Comparison of ENCODE assay signal across 3 cellular contexts in genomic region chr3:28950614-28951013, GRCh38.
TF ChIP-seq lines count a peak whose summit lies in the region.

No MANE protein-coding gene starts in this region.

TF ChIP-seq in A549, 52 proteins besides CTCF, POLR2A, EP300 and RAD21:
- TF ChIP-seq, protein P1, sequence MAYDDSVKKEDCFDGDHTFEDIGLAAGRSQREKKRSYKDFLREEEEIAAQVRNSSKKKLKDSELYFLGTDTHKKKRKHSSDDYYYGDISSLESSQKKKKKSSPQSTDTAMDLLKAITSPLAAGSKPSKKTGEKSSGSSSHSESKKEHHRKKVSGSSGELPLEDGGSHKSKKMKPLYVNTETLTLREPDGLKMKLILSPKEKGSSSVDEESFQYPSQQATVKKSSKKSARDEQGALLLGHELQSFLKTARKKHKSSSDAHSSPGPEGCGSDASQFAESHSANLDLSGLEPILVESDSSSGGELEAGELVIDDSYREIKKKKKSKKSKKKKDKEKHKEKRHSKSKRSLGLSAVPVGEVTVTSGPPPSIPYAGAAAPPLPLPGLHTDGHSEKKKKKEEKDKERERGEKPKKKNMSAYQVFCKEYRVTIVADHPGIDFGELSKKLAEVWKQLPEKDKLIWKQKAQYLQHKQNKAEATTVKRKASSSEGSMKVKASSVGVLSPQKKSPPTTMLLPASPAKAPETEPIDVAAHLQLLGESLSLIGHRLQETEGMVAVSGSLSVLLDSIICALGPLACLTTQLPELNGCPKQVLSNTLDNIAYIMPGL (CRISPR knock-in tag; IDR thresholded peaks at IDR 0.05; ENCODE audit: borderline replicate concordance) = no peak
- TF ChIP-seq ZC3H11A (IDR thresholded peaks at IDR 0.05) (peak; percentile 97), ESRRA (IDR thresholded peaks at IDR 0.05; ENCODE audit: borderline replicate concordance, low read length) (no peak)
- TF ChIP-seq, protein P2, sequence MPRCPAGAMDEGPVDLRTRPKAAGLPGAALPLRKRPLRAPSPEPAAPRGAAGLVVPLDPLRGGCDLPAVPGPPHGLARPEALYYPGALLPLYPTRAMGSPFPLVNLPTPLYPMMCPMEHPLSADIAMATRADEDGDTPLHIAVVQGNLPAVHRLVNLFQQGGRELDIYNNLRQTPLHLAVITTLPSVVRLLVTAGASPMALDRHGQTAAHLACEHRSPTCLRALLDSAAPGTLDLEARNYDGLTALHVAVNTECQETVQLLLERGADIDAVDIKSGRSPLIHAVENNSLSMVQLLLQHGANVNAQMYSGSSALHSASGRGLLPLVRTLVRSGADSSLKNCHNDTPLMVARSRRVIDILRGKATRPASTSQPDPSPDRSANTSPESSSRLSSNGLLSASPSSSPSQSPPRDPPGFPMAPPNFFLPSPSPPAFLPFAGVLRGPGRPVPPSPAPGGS (IDR thresholded peaks at IDR 0.05) = no peak
- TF ChIP-seq, protein P3, sequence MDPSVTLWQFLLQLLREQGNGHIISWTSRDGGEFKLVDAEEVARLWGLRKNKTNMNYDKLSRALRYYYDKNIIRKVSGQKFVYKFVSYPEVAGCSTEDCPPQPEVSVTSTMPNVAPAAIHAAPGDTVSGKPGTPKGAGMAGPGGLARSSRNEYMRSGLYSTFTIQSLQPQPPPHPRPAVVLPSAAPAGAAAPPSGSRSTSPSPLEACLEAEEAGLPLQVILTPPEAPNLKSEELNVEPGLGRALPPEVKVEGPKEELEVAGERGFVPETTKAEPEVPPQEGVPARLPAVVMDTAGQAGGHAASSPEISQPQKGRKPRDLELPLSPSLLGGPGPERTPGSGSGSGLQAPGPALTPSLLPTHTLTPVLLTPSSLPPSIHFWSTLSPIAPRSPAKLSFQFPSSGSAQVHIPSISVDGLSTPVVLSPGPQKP (IDR thresholded peaks at IDR 0.05; ENCODE audit: low read depth, low read length) = no peak

TF ChIP-seq in HEK293, 187 proteins besides CTCF, POLR2A, EP300 and RAD21 (continued from another document and continues in another):
- TF ChIP-seq ZNF518A (tag by site-specific recombination; conservative IDR thresholded peaks at IDR 0.05; ENCODE audit: low read depth) = peak; percentile 71
- TF ChIP-seq, protein P4, sequence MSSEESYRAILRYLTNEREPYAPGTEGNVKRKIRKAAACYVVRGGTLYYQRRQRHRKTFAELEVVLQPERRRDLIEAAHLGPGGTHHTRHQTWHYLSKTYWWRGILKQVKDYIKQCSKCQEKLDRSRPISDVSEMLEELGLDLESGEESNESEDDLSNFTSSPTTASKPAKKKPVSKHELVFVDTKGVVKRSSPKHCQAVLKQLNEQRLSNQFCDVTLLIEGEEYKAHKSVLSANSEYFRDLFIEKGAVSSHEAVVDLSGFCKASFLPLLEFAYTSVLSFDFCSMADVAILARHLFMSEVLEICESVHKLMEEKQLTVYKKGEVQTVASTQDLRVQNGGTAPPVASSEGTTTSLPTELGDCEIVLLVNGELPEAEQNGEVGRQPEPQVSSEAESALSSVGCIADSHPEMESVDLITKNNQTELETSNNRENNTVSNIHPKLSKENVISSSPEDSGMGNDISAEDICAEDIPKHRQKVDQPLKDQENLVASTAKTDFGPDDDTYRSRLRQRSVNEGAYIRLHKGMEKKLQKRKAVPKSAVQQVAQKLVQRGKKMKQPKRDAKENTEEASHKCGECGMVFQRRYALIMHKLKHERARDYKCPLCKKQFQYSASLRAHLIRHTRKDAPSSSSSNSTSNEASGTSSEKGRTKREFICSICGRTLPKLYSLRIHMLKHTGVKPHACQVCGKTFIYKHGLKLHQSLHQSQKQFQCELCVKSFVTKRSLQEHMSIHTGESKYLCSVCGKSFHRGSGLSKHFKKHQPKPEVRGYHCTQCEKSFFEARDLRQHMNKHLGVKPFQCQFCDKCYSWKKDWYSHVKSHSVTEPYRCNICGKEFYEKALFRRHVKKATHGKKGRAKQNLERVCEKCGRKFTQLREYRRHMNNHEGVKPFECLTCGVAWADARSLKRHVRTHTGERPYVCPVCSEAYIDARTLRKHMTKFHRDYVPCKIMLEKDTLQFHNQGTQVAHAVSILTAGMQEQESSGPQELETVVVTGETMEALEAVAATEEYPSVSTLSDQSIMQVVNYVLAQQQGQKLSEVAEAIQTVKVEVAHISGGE (tag by site-specific recombination; conservative IDR thresholded peaks at IDR 0.05; ENCODE audit: low read depth) = peak; percentile 60
- 0 out of 2 replicates have a peak, but pooled peaks have one; percentile 56 for TF ChIP-seq ZNF558 (tag by site-specific recombination; IDR thresholded peaks at IDR 0.05)
- TF ChIP-seq ZNF404 (tag by site-specific recombination; IDR thresholded peaks at IDR 0.05) = 0 out of 2 replicates have a peak, but pooled peaks have one; percentile 50
- peak; percentile 74 for TF ChIP-seq ZNF426 (tag by site-specific recombination; IDR thresholded peaks at IDR 0.05)
- no peak for TF ChIP-seq SCRT2 (tag by site-specific recombination; IDR thresholded peaks at IDR 0.05)
- TF ChIP-seq ZNF140 (tag by site-specific recombination; IDR thresholded peaks at IDR 0.05) = peak; percentile 56; the same call in 1 of the 2 replicates
- TF ChIP-seq ZNF549 (tag by site-specific recombination; IDR thresholded peaks at IDR 0.05) = no peak
- 0 out of 2 replicates have a peak, but pooled peaks have one; percentile 23 for TF ChIP-seq ZXDB (tag by site-specific recombination; IDR thresholded peaks at IDR 0.05)
- peak; percentile 64 for TF ChIP-seq ZNF510 (tag by site-specific recombination; IDR thresholded peaks at IDR 0.05; ENCODE audit: insufficient replicate concordance)
- no peak for TF ChIP-seq ZNF23 (tag by site-specific recombination; IDR thresholded peaks at IDR 0.05; ENCODE audit: borderline replicate concordance)
- no peak for TF ChIP-seq REPIN1 (tag by site-specific recombination; IDR thresholded peaks at IDR 0.05; ENCODE audit: low read depth)
- peak; percentile 27 for TF ChIP-seq ZNF654 (tag by site-specific recombination; IDR thresholded peaks at IDR 0.05; ENCODE audit: low read depth)

TF ChIP-seq in K562, 482 proteins besides CTCF, POLR2A, EP300 and RAD21 (continued from another document):
- TF ChIP-seq ELF2 (CRISPR knock-in tag; IDR thresholded peaks at IDR 0.05) = no peak
